Comparison of ENCODE assay signal across 17 cellular contexts in the genomic region with DNA sequence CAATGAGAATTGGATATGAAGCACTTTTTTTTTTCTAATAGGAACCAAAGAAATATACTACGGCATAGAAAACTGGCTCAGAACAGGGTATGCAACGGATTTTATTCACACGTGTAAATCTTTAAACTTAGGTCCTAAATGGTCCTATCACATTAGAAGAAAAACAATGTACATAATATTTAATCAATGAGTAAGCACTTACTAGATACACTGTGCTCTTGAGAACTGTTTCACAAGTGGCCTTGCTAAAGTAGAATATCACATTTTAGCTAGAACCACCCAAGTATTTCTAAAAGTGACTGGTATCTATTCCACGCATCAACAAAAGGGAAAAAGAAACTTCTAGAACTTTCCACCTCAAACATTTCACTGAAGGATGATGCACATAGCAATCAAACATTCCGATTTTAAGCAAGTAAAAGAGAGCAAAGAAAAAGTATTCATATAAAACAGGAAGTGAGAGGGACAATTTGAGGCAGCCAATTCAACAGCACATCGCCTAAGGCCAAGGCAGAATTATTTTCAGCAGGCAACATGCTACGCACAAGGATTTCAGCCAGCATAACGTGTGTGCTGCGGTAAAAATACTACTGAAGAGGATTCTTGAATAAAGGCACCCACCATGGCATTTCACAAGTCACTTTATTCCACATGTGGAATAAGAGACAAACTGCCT. TPM values are rescaled to one million over a fixed set of nuclear protein-coding genes. Genes with fewer than 3 reads are reported as not detected.
A peak's percentile ranks its signal among the peaks of the same experiment; 100 is the strongest.
DNase-seq lines count a peak whose midpoint lies in the region; ATAC-seq, FAIRE-seq and TF ChIP-seq lines count a peak whose summit lies in the region.
"Had no signal": no experiment of that assay in that cellular context is flagged by ENCODE, and none has a peak within 500 bp of the region (broad histone marks: within the 10 kb centered on the region; RNA-seq: fewer than 3 reads in every experiment).

No MANE protein-coding gene starts in this region.

- H3K4me3 ChIP-seq in HCT116 (replicated peaks in 1 of 2; ENCODE audit: low read depth in 1 of 2, low read length in 2 of 2) (peak overlapping the region in 1 of 2 experiments; percentile 36; a peak in 2 of 4 replicates), astrocyte (ENCODE audit: insufficient read depth, low read depth, low read length) (no peak overlapping the region), hepatocyte (no peak overlapping the region)
- H3K4me3 ChIP-seq: gastrocnemius medialis, prostate gland, stomach, uterus had no signal

- no peaks in the 10 kb centered on the region for H3K27me3 ChIP-seq in HCT116 (ENCODE audit: insufficient read depth, low read length)
- H3K27me3 ChIP-seq in astrocyte (ENCODE audit: insufficient read depth, low read length): no peaks in the 10 kb centered on the region
- no peaks in the 10 kb centered on the region for H3K27me3 ChIP-seq in hepatocyte
- H3K27me3 ChIP-seq: gastrocnemius medialis, stomach, uterus had no signal

- H3K4me2 ChIP-seq in HCT116 (ENCODE audit: low read length): peak overlapping the region; percentile 71
- peak overlapping the region; percentile 76 for H3K4me2 ChIP-seq in astrocyte (ENCODE audit: low read length)
- no peak overlapping the region for H3K4me2 ChIP-seq in hepatocyte

- peaks cover 2% of the 10 kb centered on the region for H3K36me3 Mint-ChIP-seq in astrocyte (ENCODE audit: low read depth, unreplicated experiment)
- H3K36me3 Mint-ChIP-seq: natural killer cell treated with Interleukin-12 subunit alpha and Interleukin-12 subunit beta and Interleukin-15 and Interleukin-18, amount 100 ng/mL, for 72 hours had no signal

- H3K27me3 Mint-ChIP-seq in astrocyte (ENCODE audit: low read depth, unreplicated experiment): no peaks in the 10 kb centered on the region

- 95% methylated on average over 9 of the region's 9 CpGs for WGBS in hepatocyte (ENCODE audit: low lambda C conversion rate, missing lambda C conversion rate)

- peak overlapping the region; percentile 60; the same call in 1 of the 2 replicates for H3K27ac ChIP-seq in HCT116 (ENCODE audit: low read depth, low read length)
- H3K27ac ChIP-seq in astrocyte (ENCODE audit: low read depth, low read length): peak overlapping the region; percentile 60
- peak overlapping the region; percentile 70 for H3K27ac ChIP-seq in hepatocyte
- H3K27ac ChIP-seq in RWPE1: no peak overlapping the region
- H3K27ac ChIP-seq: prostate gland, uterus, WERI-Rb-1 had no signal

- H3K9ac ChIP-seq in HCT116 (ENCODE audit: low read length) (no peak overlapping the region), astrocyte (ENCODE audit: low read length) (no peak overlapping the region)

- RAD21 ChIA-PET in HCT116 (lab: Charles Lee; ENCODE audit: low non-redundant PET in 1 of 2, low total read pairs in 2 of 2, uncharacterized antibody in 2 of 2, unreplicated experiment in 2 of 2): interaction anchor here in 1 of 2 experiments (1.2 kb wide), 1 partner anchor 13 kb away, joined by 3 read pairs; no protein-coding TSS in a partner anchor

- H3K4me1 Mint-ChIP-seq in astrocyte (ENCODE audit: low read depth, unreplicated experiment): peaks cover 23% of the 10 kb centered on the region

- no peak overlapping the region for H3K4me3 Mint-ChIP-seq in astrocyte (ENCODE audit: unreplicated experiment)
- H3K4me3 Mint-ChIP-seq: H9; natural killer cell treated with Interleukin-12 subunit alpha and Interleukin-12 subunit beta and Interleukin-15 and Interleukin-18, amount 100 ng/mL, for 72 hours had no signal

- H3K9me3 ChIP-seq in HCT116 (ENCODE audit: control insufficient read depth in 1 of 2, insufficient read depth in 1 of 2, low read depth in 1 of 2, low read length in 2 of 2) (peaks cover 0 to 3% of the 10 kb centered on the region in 2 experiments; a peak in 1 of 4 replicates), astrocyte (ENCODE audit: insufficient read depth, low read depth, low read length) (no peaks in the 10 kb centered on the region), hepatocyte (ENCODE audit: low read depth) (no peaks in the 10 kb centered on the region)
- H3K9me3 ChIP-seq: gastrocnemius medialis, prostate gland, stomach, uterus had no signal

- H4K20me1 ChIP-seq in HCT116 (ENCODE audit: insufficient read depth) (no peaks in the 10 kb centered on the region), astrocyte (ENCODE audit: insufficient read depth, low read length) (peaks cover 15% of the 10 kb centered on the region), hepatocyte (ENCODE audit: insufficient read depth, poor library complexity, severe bottlenecking) (peaks cover 8% of the 10 kb centered on the region)

- H3K79me2 ChIP-seq in HCT116 (ENCODE audit: insufficient read depth, low read length): peaks cover 76% of the 10 kb centered on the region
- peaks cover 54% of the 10 kb centered on the region for H3K79me2 ChIP-seq in astrocyte (ENCODE audit: insufficient read depth, low read length)
- peaks cover 95% of the 10 kb centered on the region for H3K79me2 ChIP-seq in hepatocyte

- peak overlapping the region; percentile 16 for H3K27ac Mint-ChIP-seq in astrocyte (ENCODE audit: unreplicated experiment)
- H3K27ac Mint-ChIP-seq: natural killer cell treated with Interleukin-12 subunit alpha and Interleukin-12 subunit beta and Interleukin-15 and Interleukin-18, amount 100 ng/mL, for 72 hours had no signal

- no peak for TF ChIP-seq CTCF in HCT116 (IDR thresholded peaks at IDR 0.05 in 2 of 3, conservative IDR thresholded peaks at IDR 0.05 in 1 of 3; ENCODE audit: borderline replicate concordance in 1 of 3, insufficient read depth in 1 of 3, low read depth in 2 of 3, low read length in 2 of 3)
- TF ChIP-seq CTCF in astrocyte (IDR thresholded peaks at IDR 0.05; ENCODE audit: insufficient read depth, low read depth, low read length): no peak
- no peak for TF ChIP-seq CTCF in hepatocyte (IDR thresholded peaks at IDR 0.05; ENCODE audit: poor library complexity)
- TF ChIP-seq CTCF in RWPE1 (conservative IDR thresholded peaks at IDR 0.05; ENCODE audit: low read depth): no peak

- H3K9me2 ChIP-seq in HCT116 (ENCODE audit: insufficient read depth) (no peaks in the 10 kb centered on the region), hepatocyte (replicated peaks; ENCODE audit: insufficient read depth) (no peaks in the 10 kb centered on the region)

- TF ChIP-seq POLR2A in HCT116 (IDR thresholded peaks at IDR 0.05; ENCODE audit: borderline replicate concordance, extremely low read depth, insufficient read depth, insufficient read length): no peak

- H3K36me3 ChIP-seq in HCT116 (ENCODE audit: control insufficient read depth in 1 of 2, insufficient read depth in 2 of 2, low read length in 2 of 2) (no peaks in the 10 kb centered on the region), astrocyte (ENCODE audit: insufficient read depth, low read length) (no peaks in the 10 kb centered on the region), hepatocyte (replicated peaks; ENCODE audit: insufficient read depth, low read depth) (no peaks in the 10 kb centered on the region)
- H3K36me3 ChIP-seq: gastrocnemius medialis, prostate gland, stomach, uterus, WERI-Rb-1 had no signal

- peak; percentile 2 for DNase-seq in COLO829 (ENCODE audit: low spot score)
- no peak for DNase-seq in HCT116 (ENCODE audit: low read depth, low spot score)
- no peak for DNase-seq in astrocyte (ENCODE audit: low read depth)
- no peak for DNase-seq in hepatocyte (ENCODE audit: low spot score)
- no peak for DNase-seq in stimulated activated CD4-positive, alpha-beta T cell treated with anti-CD3 and anti-CD28 coated beads, Interleukin-15, amount 100 ng/mL, for 24 hours
- DNase-seq in RWPE1 (ENCODE audit: low spot score): no peak
- no peak for DNase-seq in dermis blood vessel endothelial cell
- no peak for DNase-seq in stimulated activated CD4-positive, alpha-beta T cell treated with anti-CD3 and anti-CD28 coated beads, Interleukin-4, amount 100 ng/mL, for 24 hours
- DNase-seq: gastrocnemius medialis, H9, NCI-H1092, NCI-H526 treated with DMSO at 0.1 percent for 48 hours, stomach, uterus, WERI-Rb-1 had no signal

- FAIRE-seq in astrocyte (lab: Jason Lieb, UNC): no peak

- TF ChIP-seq RAD21 in HCT116 (IDR thresholded peaks at IDR 0.05; ENCODE audit: low read depth): no peak

- no peak for ATAC-seq in HCT116
- ATAC-seq: natural killer cell treated with Interleukin-12 subunit alpha and Interleukin-12 subunit beta and Interleukin-15 and Interleukin-18, amount 100 ng/mL, for 72 hours had no signal

- no TSS peak for BruUV-seq in HCT116 (replicated peaks; lab: Mats Ljungman, UMichigan)

- intact Hi-C loops in HCT116 (cut with micrococcal nuclease): no loop called here

- CTCF ChIA-PET in HCT116 (lab: Charles Lee) (no interaction called here), RWPE1 (lab: Yijun Ruan, JAX) (interaction anchor here (0.6 kb wide), 2 partner anchors 14 to 1798 kb away, joined by 3 to 4 read pairs; no protein-coding TSS in a partner anchor)

- POLR2A ChIA-PET in HCT116 (lab: Charles Lee) (no interaction called here), RWPE1 (lab: Yijun Ruan, JAX; ENCODE audit: low non-redundant PET) (no interaction called here)

- H2AFZ ChIP-seq in HCT116 (ENCODE audit: low read depth, low read length, poor library complexity, severe bottlenecking): no peak overlapping the region
- H2AFZ ChIP-seq in astrocyte (ENCODE audit: low read depth, low read length): no peak overlapping the region
- no peak overlapping the region for H2AFZ ChIP-seq in hepatocyte

- peaks cover 28 to 49% of the 10 kb centered on the region in 2 experiments for H3K4me1 ChIP-seq in HCT116 (ENCODE audit: control insufficient read depth in 1 of 2, insufficient read depth in 2 of 2, low read length in 2 of 2)
- H3K4me1 ChIP-seq in astrocyte (ENCODE audit: insufficient read depth, low read length): peaks cover 13% of the 10 kb centered on the region
- peaks cover 7% of the 10 kb centered on the region for H3K4me1 ChIP-seq in hepatocyte (ENCODE audit: insufficient read depth)
- H3K4me1 ChIP-seq: prostate gland had no signal

- no peaks in the 10 kb centered on the region for H3K9me3 Mint-ChIP-seq in astrocyte (ENCODE audit: unreplicated experiment)
- H3K9me3 Mint-ChIP-seq: H9; natural killer cell treated with Interleukin-12 subunit alpha and Interleukin-12 subunit beta and Interleukin-15 and Interleukin-18, amount 100 ng/mL, for 72 hours had no signal

TF ChIP-seq in HCT116, 20 proteins besides CTCF, POLR2A, EP300 and RAD21 (continues in another document):
- no peak for TF ChIP-seq EGR1 (IDR thresholded peaks at IDR 0.05; ENCODE audit: low read depth)
- TF ChIP-seq EZH2phosphoT487 (IDR thresholded peaks at IDR 0.05; ENCODE audit: borderline replicate concordance): no peak
- no peak for TF ChIP-seq SIN3A (IDR thresholded peaks at IDR 0.05; ENCODE audit: low read depth)
- TF ChIP-seq POLR2AphosphoS5 (IDR thresholded peaks at IDR 0.05; ENCODE audit: low read depth, low read length): no peak
- TF ChIP-seq, protein P1, sequence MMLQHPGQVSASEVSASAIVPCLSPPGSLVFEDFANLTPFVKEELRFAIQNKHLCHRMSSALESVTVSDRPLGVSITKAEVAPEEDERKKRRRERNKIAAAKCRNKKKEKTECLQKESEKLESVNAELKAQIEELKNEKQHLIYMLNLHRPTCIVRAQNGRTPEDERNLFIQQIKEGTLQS (IDR thresholded peaks at IDR 0.05): no peak
- no peak for TF ChIP-seq ZNF274 (IDR thresholded peaks at IDR 0.05; ENCODE audit: low read depth, low read length)

RNA-seq across cellular contexts. Expression of a gene that starts 55.8 kb away (rescaled TPM):
- total RNA-seq in HCT116 (2021; ENCODE audit: unreplicated experiment) (46.3 TPM), astrocyte (35.4 and 35.9 TPM in 2 replicates), hepatocyte (59.7 TPM in 2 replicates), dermis blood vessel endothelial cell (36.4 and 54.7 TPM in 2 replicates)
- 30.8 and 35.4 TPM in 2 replicates for polyA plus RNA-seq in HCT116 (2012)
- 39.4 and 47.2 TPM in 2 replicates for polyA plus RNA-seq in hepatocyte
